9 cellular contexts compared by ENCODE assay signal in the genomic region with DNA sequence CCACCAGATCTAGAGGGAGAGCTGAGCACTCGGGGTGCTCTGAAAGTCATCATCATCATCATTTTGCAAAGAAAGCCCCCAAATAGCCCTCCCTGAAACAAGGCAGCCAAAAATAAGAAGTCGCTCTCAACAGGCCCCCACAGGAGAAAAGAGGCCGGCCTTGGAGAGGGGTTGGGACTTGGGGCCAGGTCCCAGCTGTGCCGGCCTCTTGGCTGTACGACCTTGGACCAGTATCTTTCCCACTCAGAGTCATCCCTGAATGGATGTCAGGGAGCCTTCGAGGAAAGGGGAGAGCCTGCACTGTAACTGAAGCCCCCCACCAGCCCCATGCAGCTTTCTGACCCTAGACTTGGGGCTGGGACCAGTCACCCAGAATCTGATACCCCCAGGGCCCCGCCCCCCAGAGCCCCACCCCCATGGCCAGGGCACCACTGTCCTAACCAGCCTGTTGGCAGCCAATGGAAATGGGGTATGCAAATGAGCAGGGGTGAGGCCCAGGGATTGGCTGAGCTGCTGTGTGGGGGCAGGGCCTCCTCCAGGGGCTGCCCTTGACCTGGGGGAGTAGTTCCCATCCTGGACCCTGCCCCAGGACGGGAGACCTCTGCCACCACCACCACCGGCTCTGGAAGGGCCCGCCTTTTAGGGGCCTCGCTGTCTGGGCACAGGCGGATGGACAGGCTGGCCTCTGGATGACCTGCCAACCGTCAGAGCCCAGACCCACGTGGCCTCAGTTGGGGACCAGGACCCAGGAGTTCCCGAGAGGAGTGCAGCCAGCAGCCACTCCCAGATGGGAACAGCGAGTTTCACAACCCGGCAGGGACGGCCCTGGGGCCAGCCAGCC. TPM values are rescaled to one million over a fixed set of nuclear protein-coding genes. Genes with fewer than 3 reads are reported as not detected.
DNase-seq lines count a peak whose midpoint lies in the region; ATAC-seq and TF ChIP-seq lines count a peak whose summit lies in the region.
"Had no signal": no experiment of that assay in that cellular context is flagged by ENCODE, and none has a peak within 500 bp of the region (broad histone marks: within the 10 kb centered on the region; RNA-seq: fewer than 3 reads in every experiment).

No MANE protein-coding gene starts in this region.

- peak; percentile 50 for ATAC-seq in activated CD8-positive, alpha-beta memory T cell treated with anti-CD3 and anti-CD28 coated beads, Interleukin-2, amount 10 ng/mL, durations not matched to agents 7 days and 5 days
- ATAC-seq in GM21390 (IDR thresholded peaks at IDR 0.05; ENCODE audit: unreplicated experiment) (no peak), HG03135 (IDR thresholded peaks at IDR 0.05; ENCODE audit: unreplicated experiment) (no peak), HG03280 (IDR thresholded peaks at IDR 0.05; ENCODE audit: unreplicated experiment) (no peak)

- no peak overlapping the region for H3K27ac Mint-ChIP-seq in activated CD8-positive, alpha-beta memory T cell treated with anti-CD3 and anti-CD28 coated beads, Interleukin-2, amount 10 ng/mL, durations not matched to agents 7 days and 5 days
- no peak overlapping the region for H3K27ac Mint-ChIP-seq in endodermal cell

- no peaks in the 10 kb centered on the region for H3K9me3 Mint-ChIP-seq in activated CD8-positive, alpha-beta memory T cell treated with anti-CD3 and anti-CD28 coated beads, Interleukin-2, amount 10 ng/mL, durations not matched to agents 7 days and 5 days (ENCODE audit: low read depth)
- H3K9me3 Mint-ChIP-seq in endodermal cell = no peaks in the 10 kb centered on the region

- H3K36me3 ChIP-seq in endodermal cell (ENCODE audit: control insufficient read depth, insufficient read depth, low read length) = no peaks in the 10 kb centered on the region

- H3K4me1 Mint-ChIP-seq in activated CD8-positive, alpha-beta memory T cell treated with anti-CD3 and anti-CD28 coated beads, Interleukin-2, amount 10 ng/mL, durations not matched to agents 7 days and 5 days = peaks cover 37% of the 10 kb centered on the region
- H3K4me1 Mint-ChIP-seq in endodermal cell = peaks cover 11% of the 10 kb centered on the region

- H3K4me3 Mint-ChIP-seq in activated CD8-positive, alpha-beta memory T cell treated with anti-CD3 and anti-CD28 coated beads, Interleukin-2, amount 10 ng/mL, durations not matched to agents 7 days and 5 days = no peak overlapping the region
- no peak overlapping the region for H3K4me3 Mint-ChIP-seq in endodermal cell

- H3K4me3 ChIP-seq in endodermal cell (ENCODE audit: low read length) = no peak overlapping the region

- CTCF ChIA-PET in activated CD8-positive, alpha-beta memory T cell treated with anti-CD3 and anti-CD28 coated beads, Interleukin-2, amount 10 ng/mL, durations not matched to agents 7 days and 5 days (lab: Charles Lee) = interaction anchor here (1.6 kb wide), 2 partner anchors 20 to 30 kb away, joined by 3 to 4 read pairs; no protein-coding TSS in a partner anchor

- 35 to 57% methylated on average over 11 to 18 of the region's 18 CpGs for WGBS in endodermal cell (ENCODE audit: insufficient coverage in 1 of 2, insufficient read length in 1 of 2), 2 experiments

- H3K27me3 ChIP-seq in endodermal cell (ENCODE audit: control insufficient read depth, insufficient read depth, low read length, poor library complexity, severe bottlenecking) = no peaks in the 10 kb centered on the region

- no peaks in the 10 kb centered on the region for H3K9me3 ChIP-seq in endodermal cell (ENCODE audit: control insufficient read depth, low read length)

- DNase-seq in activated CD8-positive, alpha-beta memory T cell treated with anti-CD3 and anti-CD28 coated beads, Interleukin-2, amount 10 ng/mL, durations not matched to agents 7 days and 5 days = no peak
- no peak for DNase-seq in activated CD8-positive, alpha-beta memory T cell treated with anti-CD3 and anti-CD28 coated beads, Interleukin-2, amount 50 U/mL, for 4 hours
- peak; percentile 37 for DNase-seq in NCI-H82 treated with DMSO at 0.1 percent for 48 hours (lab: John Stamatoyannopoulos, UW; ENCODE audit: unreplicated experiment)
- DNase-seq in endodermal cell = peak; percentile 97
- peak; percentile 48 for DNase-seq in stimulated activated CD8-positive, alpha-beta memory T cell treated with anti-CD3 and anti-CD28 coated beads, Interleukin-4, amount 100 ng/mL, for 48 hours
- DNase-seq: NCI-H1694 had no signal

- no peaks in the 10 kb centered on the region for H3K36me3 Mint-ChIP-seq in activated CD8-positive, alpha-beta memory T cell treated with anti-CD3 and anti-CD28 coated beads, Interleukin-2, amount 10 ng/mL, durations not matched to agents 7 days and 5 days
- H3K36me3 Mint-ChIP-seq in endodermal cell (ENCODE audit: low read depth) = no peaks in the 10 kb centered on the region

- no peak for TF ChIP-seq CTCF in endodermal cell (conservative IDR thresholded peaks at IDR 0.05)

- H3K9ac ChIP-seq in endodermal cell (ENCODE audit: extremely low read depth, low read length, poor library complexity, severe bottlenecking) = no peak overlapping the region

- H3K27ac ChIP-seq in endodermal cell (ENCODE audit: low read depth, low read length) = no peak overlapping the region

- no peaks in the 10 kb centered on the region for H3K27me3 Mint-ChIP-seq in activated CD8-positive, alpha-beta memory T cell treated with anti-CD3 and anti-CD28 coated beads, Interleukin-2, amount 10 ng/mL, durations not matched to agents 7 days and 5 days
- no peaks in the 10 kb centered on the region for H3K27me3 Mint-ChIP-seq in endodermal cell (ENCODE audit: insufficient read depth)

- H3K4me1 ChIP-seq in endodermal cell (ENCODE audit: control insufficient read depth, insufficient read depth, low read length) = peaks cover 7% of the 10 kb centered on the region

RNA-seq across cellular contexts. Expression of a gene that starts 15.4 kb away (rescaled TPM):
- 10 to 100 TPM; 15.1 to 21.0 TPM for total RNA-seq in activated CD8-positive, alpha-beta memory T cell treated with anti-CD3 and anti-CD28 coated beads, Interleukin-2, amount 10 ng/mL, durations not matched to agents 7 days and 5 days
- total RNA-seq in endodermal cell = 10 to 100 TPM; 18.1 to 21.5 TPM
- 5.6 TPM for polyA plus RNA-seq in endodermal cell (2013, experiment 1 of 2)
- 5.0 TPM for polyA plus RNA-seq in endodermal cell (2013, experiment 2 of 2)

Comparison
In these comparisons a context has a peak if more than half of its experiments do, and no peak if none do; other contexts are left out.
1. DNase-seq: peak in NCI-H82 treated with DMSO at 0.1 percent for 48 hours (single experiment), endodermal cell (single experiment) and stimulated activated CD8-positive, alpha-beta memory T cell treated with anti-CD3 and anti-CD28 coated beads, Interleukin-4, amount 100 ng/mL, for 48 hours (single experiment); none in activated CD8-positive, alpha-beta memory T cell treated with anti-CD3 and anti-CD28 coated beads, Interleukin-2, amount 10 ng/mL, durations not matched to agents 7 days and 5 days (single experiment) and activated CD8-positive, alpha-beta memory T cell treated with anti-CD3 and anti-CD28 coated beads, Interleukin-2, amount 50 U/mL, for 4 hours (single experiment).